Comparison of ENCODE assay signal across 24 cellular contexts in the genomic region with DNA sequence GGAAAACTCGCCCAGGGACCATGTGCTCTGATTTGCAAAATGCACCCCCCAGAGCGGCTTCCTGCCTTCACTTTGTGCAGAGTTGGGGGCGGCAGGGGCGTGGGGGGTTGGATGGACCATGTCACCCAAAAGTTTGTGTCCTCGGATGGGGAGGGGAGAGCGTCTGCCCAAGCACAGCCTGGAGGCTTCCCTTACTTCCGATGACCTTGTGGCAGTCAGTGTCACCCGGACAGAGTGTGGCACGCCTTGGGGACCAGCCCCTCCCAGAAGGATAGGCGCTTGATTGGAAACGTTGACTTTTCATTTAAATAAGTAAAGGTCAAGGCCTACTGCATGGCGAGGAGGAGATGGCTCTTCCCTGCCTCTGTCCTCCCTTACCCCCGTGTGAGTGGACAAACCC.
"Had no signal": no experiment of that assay in that cellular context is flagged by ENCODE, and none has a peak within 500 bp of the region (broad histone marks: within the 10 kb centered on the region; RNA-seq: fewer than 3 reads in every experiment).

No MANE protein-coding gene starts in this region.

- DNase-seq: activated CD4-positive, alpha-beta memory T cell treated with anti-CD3 and anti-CD28 coated beads for 36 hours; activated CD4-positive, alpha-beta T cell treated with anti-CD3 and anti-CD28 coated beads for 36 hours; activated CD4-positive, alpha-beta T cell treated with anti-CD3 and anti-CD28 coated beads, Interleukin-2, amount 50 U/mL, for 1 hour; activated CD8-positive, alpha-beta memory T cell treated with anti-CD3 and anti-CD28 coated beads, Interleukin-2, amount 50 U/mL, for 4 hours; activated gamma-delta T cell treated with Interleukin-2 at 50 U/mL for 16 hours; activated naive CD4-positive, alpha-beta T cell treated with anti-CD3 and anti-CD28 coated beads for 36 hours; activated T-cell treated with anti-CD3 and anti-CD28 coated beads for 4 hours; activated T-cell treated with anti-CD3 and anti-CD28 coated beads, Interleukin-2, amount 50 U/mL, for 4 hours; aorta; brain microvascular endothelial cell; central memory CD4-positive, alpha-beta T cell; NCI-H1105; NCI-H1417 treated with DMSO at 0.1 percent for 48 hours; NCI-H1694; NCI-H1930; NCI-H2081 treated with DMSO at 0.1 percent for 48 hours; NCI-H226; NCI-H446 treated with DMSO at 0.1 percent for 48 hours; NCI-H524 treated with DMSO at 0.1 percent for 48 hours; Peyer's patch; RPMI8226 had no signal

- H3K4me3 ChIP-seq: K562, Peyer's patch had no signal

- H3K27me3 ChIP-seq: brain microvascular endothelial cell, Peyer's patch had no signal

- H3K36me3 ChIP-seq: brain microvascular endothelial cell, Peyer's patch had no signal

- H3K27ac ChIP-seq: brain microvascular endothelial cell had no signal

- H3K9me3 ChIP-seq: Peyer's patch had no signal

- ATAC-seq: activated CD4-positive, alpha-beta T cell treated with anti-CD3 and anti-CD28 coated beads for 36 hours; activated CD4-positive, CD25-positive, alpha-beta regulatory T cell treated with anti-CD3 and anti-CD28 coated beads, Interleukin-2, amount 50 U/mL, for 24 hours; activated naive CD4-positive, alpha-beta T cell treated with anti-CD3 and anti-CD28 coated beads, Interleukin-2, amount 50 U/mL, for 72 hours; activated T-cell treated with anti-CD3 and anti-CD28 coated beads, Interleukin-2, amount 50 U/mL, for 4 hours; K562 had no signal
